10 cellular contexts compared by ENCODE assay signal in genomic region chr22:19719055-19719482, GRCh38. TPM values are rescaled to one million over a fixed set of nuclear protein-coding genes. Genes with fewer than 3 reads are reported as not detected.
DNase-seq lines count a peak whose midpoint lies in the region; ATAC-seq and TF ChIP-seq lines count a peak whose summit lies in the region.
"Had no signal": no experiment of that assay in that cellular context is flagged by ENCODE, and none has a peak within 500 bp of the region (broad histone marks: within the 10 kb centered on the region; RNA-seq: fewer than 3 reads in every experiment).

No MANE protein-coding gene starts in this region.

- in situ Hi-C loops in astrocyte of the spinal cord (cut with HindIII; ENCODE audit: low sequenced_read_pairs) = no loop called here

- no peak for ATAC-seq in sciatic nerve

- H3K36me3 ChIP-seq in mesodermal cell (ENCODE audit: control insufficient read depth, insufficient read depth, low read length) = peaks cover 16% of the 10 kb centered on the region
- H3K36me3 ChIP-seq in uterus = no peaks in the 10 kb centered on the region

- intact Hi-C loops in uterus (cut with DNase I; ENCODE audit: low total_unique reads) = no loop called here
- intact Hi-C loops in sciatic nerve (cut with DNase I) = no loop called here

- peak overlapping the region; percentile 2 for H3K4me3 ChIP-seq in astrocyte of the spinal cord (ENCODE audit: low read depth, low read length)
- H3K4me3 ChIP-seq in mesodermal cell (ENCODE audit: extremely low read depth, insufficient read depth, low read length, poor library complexity, severe bottlenecking) = peak overlapping the region; percentile 42
- H3K4me3 ChIP-seq in uterus = peak overlapping the region; percentile 32 to 55

- H3K9me3 ChIP-seq in mesodermal cell (ENCODE audit: control insufficient read depth, low read length) (no peaks in the 10 kb centered on the region), uterus (no peaks in the 10 kb centered on the region)

- peak; percentile 63 for DNase-seq in stimulated activated CD4-positive, alpha-beta T cell treated with anti-CD3 and anti-CD28 coated beads, Interleukin-2, amount 100 ng/mL, for 4 hours (ENCODE audit: low read depth)
- DNase-seq in stimulated activated CD4-positive, alpha-beta T cell treated with anti-CD3 and anti-CD28 coated beads, Interleukin-2, amount 100 ng/mL, for 48 hours = no peak
- no peak for DNase-seq in astrocyte of the spinal cord (ENCODE audit: low read depth, low spot score)
- peak in 1 of 2 donors; percentile 53 for DNase-seq in uterus
- DNase-seq in medulla oblongata (ENCODE audit: extremely low spot score) = no peak
- DNase-seq in sciatic nerve (ENCODE audit: low spot score) = no peak
- no peak for DNase-seq in NCI-H2196 (lab: John Stamatoyannopoulos, UW; ENCODE audit: unreplicated experiment)
- DNase-seq: activated CD4-positive, CD25-positive, alpha-beta regulatory T cell; kidney glomerular epithelial cell had no signal

- H3K4me1 ChIP-seq in mesodermal cell (ENCODE audit: control insufficient read depth, insufficient read depth, low read length, poor library complexity, severe bottlenecking) (peaks cover 24% of the 10 kb centered on the region), uterus (no peaks in the 10 kb centered on the region)

- 35 to 36% methylated on average over 22 to 30 of the region's 31 CpGs for WGBS in mesodermal cell (ENCODE audit: insufficient coverage in 2 of 2), 2 experiments

- H3K27ac ChIP-seq in mesodermal cell (ENCODE audit: low read depth, low read length, severe bottlenecking) (no peak overlapping the region), uterus (peak overlapping the region; percentile 56 to 72)

- TF ChIP-seq POLR2A in uterus (IDR thresholded peaks at IDR 0.05) = no peak

- TF ChIP-seq CTCF in astrocyte of the spinal cord (IDR thresholded peaks at IDR 0.05; ENCODE audit: low read depth, low read length) (no peak), uterus (IDR thresholded peaks at IDR 0.05) (no peak)

- no peaks in the 10 kb centered on the region for H3K27me3 ChIP-seq in uterus

RNA-seq across cellular contexts. Expression of gene GP1BB, which starts 4.3 kb away (rescaled TPM):
- polyA plus RNA-seq in mesodermal cell (2013, experiment 1 of 2) = 3.2 TPM
- polyA plus RNA-seq in mesodermal cell (2013, experiment 2 of 2) = 2.3 TPM
- 1 to 10 TPM in 2 of 4 donors, under 1 TPM in 1, not detected in 1; 0.76 to 7.4 (median 6.4) TPM for total RNA-seq in uterus
- 4.1 TPM for total RNA-seq in sciatic nerve

RNA-seq across cellular contexts. Expression of gene SEPTIN5, which starts 4.8 kb away (rescaled TPM):
- 19.2 TPM for polyA plus RNA-seq in mesodermal cell (2013, experiment 1 of 2)
- 17.6 TPM for polyA plus RNA-seq in mesodermal cell (2013, experiment 2 of 2)
- total RNA-seq in uterus (10 to 100 TPM in 3 of 4 donors, 1 to 10 TPM in 1; 9.4 to 67.6 (median 25.3) TPM), sciatic nerve (22.5 TPM)

RNA-seq across cellular contexts. Expression of gene TBX1, which starts 41.5 kb away (rescaled TPM):
- 0.77 TPM for polyA plus RNA-seq in mesodermal cell (2013, experiment 1 of 2)
- polyA plus RNA-seq in mesodermal cell (2013, experiment 2 of 2) = 0.56 TPM
- 10 to 100 TPM in 2 of 4 donors, 1 to 10 TPM in 2; 1.0 to 23.2 (median 5.8) TPM for total RNA-seq in uterus
- 4.2 TPM for total RNA-seq in sciatic nerve
